1 cellular context compared by ENCODE assay signal in genomic region chr1:1435094-1435903, GRCh38.
TF ChIP-seq lines count a peak whose summit lies in the region.

A gene with protein sequence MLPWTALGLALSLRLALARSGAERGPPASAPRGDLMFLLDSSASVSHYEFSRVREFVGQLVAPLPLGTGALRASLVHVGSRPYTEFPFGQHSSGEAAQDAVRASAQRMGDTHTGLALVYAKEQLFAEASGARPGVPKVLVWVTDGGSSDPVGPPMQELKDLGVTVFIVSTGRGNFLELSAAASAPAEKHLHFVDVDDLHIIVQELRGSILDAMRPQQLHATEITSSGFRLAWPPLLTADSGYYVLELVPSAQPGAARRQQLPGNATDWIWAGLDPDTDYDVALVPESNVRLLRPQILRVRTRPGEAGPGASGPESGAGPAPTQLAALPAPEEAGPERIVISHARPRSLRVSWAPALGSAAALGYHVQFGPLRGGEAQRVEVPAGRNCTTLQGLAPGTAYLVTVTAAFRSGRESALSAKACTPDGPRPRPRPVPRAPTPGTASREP (plus strand): TSS chr1:1435690. CDS start chr1:1435749, 59 bp downstream.

TF ChIP-seq in K562, 482 proteins besides CTCF, POLR2A, EP300 and RAD21 (continued from another document and continues in another):
- TF ChIP-seq CHAMP1 (IDR thresholded peaks at IDR 0.05) = no peak
- TF ChIP-seq KDM2B (CRISPR knock-in tag; IDR thresholded peaks at IDR 0.05) = 0 out of 2 replicates have a peak, but pooled peaks have one; percentile 32
- peak; percentile 27 for TF ChIP-seq TBP (optimal IDR thresholded peaks at IDR 0.05; ENCODE audit: low read depth, low read length)
- peak; percentile 94 for TF ChIP-seq ZBTB33 (CRISPR knock-in tag; IDR thresholded peaks at IDR 0.05)
- TF ChIP-seq TFAM (CRISPR knock-in tag; conservative IDR thresholded peaks at IDR 0.05) = no peak
- TF ChIP-seq HNRNPH1 (optimal IDR thresholded peaks at IDR 0.05; ENCODE audit: low read depth, low read length) = no peak
- TF ChIP-seq ZBTB34 (CRISPR knock-in tag; IDR thresholded peaks at IDR 0.05) = no peak
- TF ChIP-seq TAF7 (tag; IDR thresholded peaks at IDR 0.05) = no peak
- TF ChIP-seq, protein P1, sequence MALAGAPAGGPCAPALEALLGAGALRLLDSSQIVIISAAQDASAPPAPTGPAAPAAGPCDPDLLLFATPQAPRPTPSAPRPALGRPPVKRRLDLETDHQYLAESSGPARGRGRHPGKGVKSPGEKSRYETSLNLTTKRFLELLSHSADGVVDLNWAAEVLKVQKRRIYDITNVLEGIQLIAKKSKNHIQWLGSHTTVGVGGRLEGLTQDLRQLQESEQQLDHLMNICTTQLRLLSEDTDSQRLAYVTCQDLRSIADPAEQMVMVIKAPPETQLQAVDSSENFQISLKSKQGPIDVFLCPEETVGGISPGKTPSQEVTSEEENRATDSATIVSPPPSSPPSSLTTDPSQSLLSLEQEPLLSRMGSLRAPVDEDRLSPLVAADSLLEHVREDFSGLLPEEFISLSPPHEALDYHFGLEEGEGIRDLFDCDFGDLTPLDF (CRISPR knock-in tag; IDR thresholded peaks at IDR 0.05) = peak; percentile 36; the same call in 1 of the 2 replicates
- TF ChIP-seq RBM15 (IDR thresholded peaks at IDR 0.05; ENCODE audit: insufficient read depth, low read length) = 0 out of 2 replicates have a peak, but pooled peaks have one; percentile 23
- no peak for TF ChIP-seq WHSC1 (IDR thresholded peaks at IDR 0.05; ENCODE audit: low read length)
- TF ChIP-seq MTF1 (CRISPR knock-in tag; IDR thresholded peaks at IDR 0.05; ENCODE audit: borderline replicate concordance) = no peak
- TF ChIP-seq KDM5B (IDR thresholded peaks at IDR 0.05; ENCODE audit: insufficient replicate concordance, low read depth, low read length) = peak; percentile 29
- TF ChIP-seq RB1 (IDR thresholded peaks at IDR 0.05; ENCODE audit: low read depth) = peak; percentile 83; the same call in 1 of the 2 replicates
- peak; percentile 23; the same call in 1 of the 2 replicates for TF ChIP-seq VEZF1 (CRISPR knock-in tag; IDR thresholded peaks at IDR 0.05)
- TF ChIP-seq ZC3H8 (IDR thresholded peaks at IDR 0.05) = no peak
- no peak for TF ChIP-seq RCOR1 (IDR thresholded peaks at IDR 0.05; ENCODE audit: borderline replicate concordance in 1 of 2, low read depth in 2 of 2, low read length in 2 of 2)
- TF ChIP-seq E2F6 (IDR thresholded peaks at IDR 0.05; ENCODE audit: borderline replicate concordance in 1 of 2, extremely low read depth in 1 of 2, insufficient read depth in 1 of 2, insufficient read length in 1 of 2, low read depth in 1 of 2, low read length in 1 of 2, poor library complexity in 1 of 2, severe bottlenecking in 1 of 2) = peak; percentile 65 to 83
- no peak for TF ChIP-seq MYNN (IDR thresholded peaks at IDR 0.05)
- no peak for TF ChIP-seq MYNN (CRISPR knock-in tag; IDR thresholded peaks at IDR 0.05)
- TF ChIP-seq MTA3 (IDR thresholded peaks at IDR 0.05; ENCODE audit: borderline replicate concordance) = peak; percentile 84; the same call in 1 of the 2 replicates
- TF ChIP-seq, protein P2, sequence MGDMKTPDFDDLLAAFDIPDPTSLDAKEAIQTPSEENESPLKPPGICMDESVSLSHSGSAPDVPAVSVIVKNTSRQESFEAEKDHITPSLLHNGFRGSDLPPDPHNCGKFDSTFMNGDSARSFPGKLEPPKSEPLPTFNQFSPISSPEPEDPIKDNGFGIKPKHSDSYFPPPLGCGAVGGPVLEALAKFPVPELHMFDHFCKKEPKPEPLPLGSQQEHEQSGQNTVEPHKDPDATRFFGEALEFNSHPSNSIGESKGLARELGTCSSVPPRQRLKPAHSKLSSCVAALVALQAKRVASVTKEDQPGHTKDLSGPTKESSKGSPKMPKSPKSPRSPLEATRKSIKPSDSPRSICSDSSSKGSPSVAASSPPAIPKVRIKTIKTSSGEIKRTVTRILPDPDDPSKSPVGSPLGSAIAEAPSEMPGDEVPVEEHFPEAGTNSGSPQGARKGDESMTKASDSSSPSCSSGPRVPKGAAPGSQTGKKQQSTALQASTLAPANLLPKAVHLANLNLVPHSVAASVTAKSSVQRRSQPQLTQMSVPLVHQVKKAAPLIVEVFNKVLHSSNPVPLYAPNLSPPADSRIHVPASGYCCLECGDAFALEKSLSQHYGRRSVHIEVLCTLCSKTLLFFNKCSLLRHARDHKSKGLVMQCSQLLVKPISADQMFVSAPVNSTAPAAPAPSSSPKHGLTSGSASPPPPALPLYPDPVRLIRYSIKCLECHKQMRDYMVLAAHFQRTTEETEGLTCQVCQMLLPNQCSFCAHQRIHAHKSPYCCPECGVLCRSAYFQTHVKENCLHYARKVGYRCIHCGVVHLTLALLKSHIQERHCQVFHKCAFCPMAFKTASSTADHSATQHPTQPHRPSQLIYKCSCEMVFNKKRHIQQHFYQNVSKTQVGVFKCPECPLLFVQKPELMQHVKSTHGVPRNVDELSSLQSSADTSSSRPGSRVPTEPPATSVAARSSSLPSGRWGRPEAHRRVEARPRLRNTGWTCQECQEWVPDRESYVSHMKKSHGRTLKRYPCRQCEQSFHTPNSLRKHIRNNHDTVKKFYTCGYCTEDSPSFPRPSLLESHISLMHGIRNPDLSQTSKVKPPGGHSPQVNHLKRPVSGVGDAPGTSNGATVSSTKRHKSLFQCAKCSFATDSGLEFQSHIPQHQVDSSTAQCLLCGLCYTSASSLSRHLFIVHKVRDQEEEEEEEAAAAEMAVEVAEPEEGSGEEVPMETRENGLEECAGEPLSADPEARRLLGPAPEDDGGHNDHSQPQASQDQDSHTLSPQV (IDR thresholded peaks at IDR 0.05) = peak; percentile 68; the same call in 1 of the 2 replicates
- TF ChIP-seq KLF13 (tag; IDR thresholded peaks at IDR 0.05; ENCODE audit: borderline replicate concordance, low read depth) = peak; percentile 90
- TF ChIP-seq ZBTB8A (IDR thresholded peaks at IDR 0.05; ENCODE audit: partially characterized antibody) = no peak
- TF ChIP-seq POLR2H (tag; IDR thresholded peaks at IDR 0.05; ENCODE audit: low read depth) = no peak
- TF ChIP-seq CREB5 (CRISPR knock-in tag; IDR thresholded peaks at IDR 0.05) = no peak
- no peak for TF ChIP-seq EWSR1 (IDR thresholded peaks at IDR 0.05; ENCODE audit: borderline replicate concordance, low read depth, partially characterized antibody)
- TF ChIP-seq BHLHE40 (IDR thresholded peaks at IDR 0.05; ENCODE audit: low read length) = peak; percentile 40; the same call in 1 of the 2 replicates
- peak; percentile 68 for TF ChIP-seq SAFB (IDR thresholded peaks at IDR 0.05; ENCODE audit: borderline replicate concordance, low read depth, low read length)
- TF ChIP-seq NKRF (IDR thresholded peaks at IDR 0.05; ENCODE audit: borderline replicate concordance) = peak; percentile 48; the same call in 1 of the 2 replicates
- TF ChIP-seq NUFIP1 (IDR thresholded peaks at IDR 0.05; ENCODE audit: partially characterized antibody) = no peak
- TF ChIP-seq GABPB2 (CRISPR knock-in tag; conservative IDR thresholded peaks at IDR 0.05) = no peak
- no peak for TF ChIP-seq PYGO2 (tag; IDR thresholded peaks at IDR 0.05)
- no peak for TF ChIP-seq ZNF778 (CRISPR knock-in tag; IDR thresholded peaks at IDR 0.05)
- TF ChIP-seq ATF1 (CRISPR knock-in tag; IDR thresholded peaks at IDR 0.05) = no peak
- TF ChIP-seq ATF1 (tag; IDR thresholded peaks at IDR 0.05) = peak; percentile 51
- TF ChIP-seq NCOA6 (IDR thresholded peaks at IDR 0.05) = no peak
- TF ChIP-seq PRPF4 (IDR thresholded peaks at IDR 0.05; ENCODE audit: insufficient read depth, low read depth, low read length, poor library complexity, severe bottlenecking) = no peak
- no peak for TF ChIP-seq CBX5 (IDR thresholded peaks at IDR 0.05; ENCODE audit: borderline replicate concordance, low read depth)
